In genomic region chr13:83765796-83766195, GRCh38 we compare ENCODE assay signal across 17 cellular contexts.
"Had no signal": no experiment of that assay in that cellular context is flagged by ENCODE, and none has a peak within 500 bp of the region (broad histone marks: within the 10 kb centered on the region; RNA-seq: fewer than 3 reads in every experiment).

No MANE protein-coding gene starts in this region.

- DNase-seq: activated B cell treated with CpG ODN at 0.5 μM for 24 hours; activated CD4-positive, alpha-beta T cell treated with anti-CD3 and anti-CD28 coated beads for 48 hours; activated CD8-positive, alpha-beta T cell treated with anti-CD3 and anti-CD28 coated beads for 36 hours; activated effector memory CD4-positive, alpha-beta T cell treated with Interleukin-2 at 50 U/mL for 16 hours; activated T-cell treated with anti-CD3 and anti-CD28 coated beads, Interleukin-2, amount 50 U/mL, for 4 hours; adrenal gland; effector memory CD4-positive, alpha-beta T cell; foreskin keratinocyte; heart right ventricle; naive thymus-derived CD8-positive, alpha-beta T cell; stomach; SW 1271; thyroid gland; uterus had no signal

- H3K27ac ChIP-seq: adrenal gland, cardiac muscle cell, foreskin keratinocyte, heart right ventricle, right atrium auricular region, stomach, thyroid gland, uterus had no signal

- H3K4me1 ChIP-seq: adrenal gland, foreskin keratinocyte, heart right ventricle, right atrium auricular region, stomach, thyroid gland, uterus had no signal

- H3K9me3 ChIP-seq: adrenal gland, heart right ventricle, right atrium auricular region, stomach, thyroid gland, uterus had no signal

- H3K36me3 ChIP-seq: adrenal gland, cardiac muscle cell, heart right ventricle, right atrium auricular region, stomach, thyroid gland, uterus had no signal

- H3K27me3 ChIP-seq: adrenal gland, cardiac muscle cell, foreskin keratinocyte, heart right ventricle, right atrium auricular region, stomach, thyroid gland, uterus had no signal

- ATAC-seq: activated CD8-positive, alpha-beta T cell treated with anti-CD3 and anti-CD28 coated beads for 36 hours; activated T-cell treated with anti-CD3 and anti-CD28 coated beads, Interleukin-2, amount 50 U/mL, for 4 hours; foreskin keratinocyte; heart right ventricle; left lobe of liver; naive thymus-derived CD8-positive, alpha-beta T cell had no signal

- H3K4me3 ChIP-seq: adrenal gland, cardiac muscle cell, heart right ventricle, right atrium auricular region, stomach, thyroid gland, uterus had no signal
